11 cellular contexts compared by ENCODE assay signal in genomic region chr12:5430639-5431603, GRCh38. TPM values are rescaled to one million over a fixed set of nuclear protein-coding genes. Genes with fewer than 3 reads are reported as not detected.
DNase-seq lines count a peak whose midpoint lies in the region; ATAC-seq and TF ChIP-seq lines count a peak whose summit lies in the region.
"Had no signal": no experiment of that assay in that cellular context is flagged by ENCODE, and none has a peak within 500 bp of the region (broad histone marks: within the 10 kb centered on the region; RNA-seq: fewer than 3 reads in every experiment).

No MANE protein-coding gene starts in this region.

- no peak for ATAC-seq in HG03139 (IDR thresholded peaks at IDR 0.05; ENCODE audit: unreplicated experiment)

- H3K9ac ChIP-seq in rectal smooth muscle tissue (ENCODE audit: low read length), result no peak overlapping the region

- peaks cover 0 to 43% of the 10 kb centered on the region in 2 donors for H3K4me1 ChIP-seq in right atrium auricular region
- H3K4me1 ChIP-seq in rectal smooth muscle tissue (ENCODE audit: control insufficient read depth, insufficient read depth, low read length), result no peaks in the 10 kb centered on the region

- TF ChIP-seq CTCF in BJ (IDR thresholded peaks at IDR 0.05; ENCODE audit: insufficient read depth, low read depth, low read length) (no peak), right atrium auricular region (IDR thresholded peaks at IDR 0.05) (no peak)

- H3K36me3 ChIP-seq in BJ (ENCODE audit: control insufficient read depth, insufficient read depth, low read length), result no peaks in the 10 kb centered on the region
- H3K36me3 ChIP-seq in right atrium auricular region, result no peaks in the 10 kb centered on the region
- no peaks in the 10 kb centered on the region for H3K36me3 ChIP-seq in rectal smooth muscle tissue (ENCODE audit: control insufficient read depth, insufficient read depth, low read length)

- H3K27me3 ChIP-seq in BJ (ENCODE audit: control insufficient read depth, insufficient read depth, low read length) (peaks cover 27% of the 10 kb centered on the region), right atrium auricular region (peaks cover 5 to 14% of the 10 kb centered on the region in 2 donors), rectal smooth muscle tissue (ENCODE audit: control insufficient read depth, insufficient read depth, low read length) (peaks cover 20% of the 10 kb centered on the region)

- DNase-seq in BJ (ENCODE audit: low read depth), result no peak
- DNase-seq in NCI-H2107 (lab: John Stamatoyannopoulos, UW), result peak; percentile 26
- DNase-seq in right atrium auricular region (ENCODE audit: low spot score), result no peak
- DNase-seq in 8988T, result no peak
- DNase-seq in SHP77 treated with DMSO at 0.1 percent for 48 hours (lab: John Stamatoyannopoulos, UW), result no peak
- DNase-seq in NCI-H1436 treated with DMSO at 0.1 percent for 48 hours (lab: John Stamatoyannopoulos, UW), result no peak
- DNase-seq: activated CD4-positive, CD25-positive, alpha-beta regulatory T cell; GF-D8; NCI-H510A had no signal

- CTCF ChIA-PET in BJ (lab: Yijun Ruan, JAX), result interaction anchor here (0.7 to 8.9 kb wide), 10 partner anchors 11 to 443 kb away, joined by 3 to 69 read pairs (median 10); no protein-coding TSS in a partner anchor

- H3K27ac ChIP-seq in right atrium auricular region (no peak overlapping the region), rectal smooth muscle tissue (ENCODE audit: low read depth, low read length) (no peak overlapping the region)

- peak overlapping the region; percentile 74 for H3K4me3 ChIP-seq in BJ (ENCODE audit: low read depth, low read length)
- H3K4me3 ChIP-seq in right atrium auricular region, result peak overlapping the region; percentile 40 to 49
- peak overlapping the region; percentile 40 for H3K4me3 ChIP-seq in rectal smooth muscle tissue (ENCODE audit: low read length)

- POLR2A ChIA-PET in BJ (lab: Charles Lee), result no interaction called here

- H3K9me3 ChIP-seq in right atrium auricular region, result no peaks in the 10 kb centered on the region

RNA-seq across cellular contexts. Expression of gene NTF3, which starts 1.0 kb away (rescaled TPM):
- polyA plus RNA-seq in BJ (2011; rRNA removed), result 11.4 and 12.5 TPM in 2 replicates
- 11.6 and 12.2 TPM in 2 replicates for polyA minus RNA-seq in BJ (2011; rRNA and poly(A)+ RNA removed)
- under 1 TPM; 0.63 to 0.67 TPM for total RNA-seq in right atrium auricular region
